Comparison of ENCODE assay signal across 21 cellular contexts in the genomic region with DNA sequence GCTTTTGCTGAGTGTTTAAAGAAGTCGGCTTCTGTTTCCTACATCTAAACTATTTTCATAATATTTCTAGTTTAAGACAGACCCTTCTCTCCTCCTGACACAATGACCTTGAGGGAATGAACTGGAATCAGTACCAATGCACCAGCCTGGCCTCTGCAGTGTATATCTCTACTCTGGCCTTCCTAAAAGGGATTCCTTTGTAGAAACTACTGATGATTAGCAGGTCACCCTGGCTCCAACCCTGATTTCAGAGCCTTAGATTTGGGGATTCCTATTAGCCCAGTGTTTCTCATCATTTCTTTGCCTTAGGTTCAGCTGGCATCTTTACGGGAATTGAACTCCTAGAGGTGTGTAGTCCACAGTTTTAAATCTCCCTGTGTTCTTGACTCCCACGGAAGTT.
DNase-seq lines count a peak whose midpoint lies in the region; ATAC-seq lines count a peak whose summit lies in the region.
"Had no signal": no experiment of that assay in that cellular context is flagged by ENCODE, and none has a peak within 500 bp of the region (broad histone marks: within the 10 kb centered on the region; RNA-seq: fewer than 3 reads in every experiment).

No MANE protein-coding gene starts in this region.

- intact Hi-C loops in CD4-positive, alpha-beta memory T cell (cut with micrococcal nuclease), result no loop called here

- H3K4me3 Mint-ChIP-seq in CD4-positive, alpha-beta memory T cell, result no peak overlapping the region
- H3K4me3 Mint-ChIP-seq: CD14-positive monocyte, H9, HFFc6 had no signal

- no peaks in the 10 kb centered on the region for H3K9me3 Mint-ChIP-seq in CD4-positive, alpha-beta memory T cell
- H3K9me3 Mint-ChIP-seq: H9 had no signal

- no peaks in the 10 kb centered on the region for H3K36me3 ChIP-seq in CD4-positive, alpha-beta memory T cell (ENCODE audit: insufficient read depth, low read length)
- H3K36me3 ChIP-seq: BE2C, MG63, SJCRH30 had no signal

- peaks cover 0 to 2% of the 10 kb centered on the region in 2 donors for H3K27me3 Mint-ChIP-seq in CD4-positive, alpha-beta memory T cell

- no peak overlapping the region for H3K4me3 ChIP-seq in CD4-positive, alpha-beta memory T cell (ENCODE audit: low read length in 2 of 2)
- H3K4me3 ChIP-seq: GM23248, MG63, PC-9, SJCRH30 had no signal

- H3K27me3 ChIP-seq in layer of hippocampus (ENCODE audit: control insufficient read depth, insufficient read depth, low read length), result no peaks in the 10 kb centered on the region
- no peaks in the 10 kb centered on the region for H3K27me3 ChIP-seq in CD4-positive, alpha-beta memory T cell (ENCODE audit: insufficient read depth, low read length)
- H3K27me3 ChIP-seq: BE2C, SJCRH30 had no signal

- CTCF ChIA-PET in CD4-positive, alpha-beta memory T cell (lab: Charles Lee; ENCODE audit: partially characterized antibody), result no interaction called here

- no peaks in the 10 kb centered on the region for H3K4me1 Mint-ChIP-seq in CD4-positive, alpha-beta memory T cell
- H3K4me1 Mint-ChIP-seq: CD14-positive monocyte had no signal

- no peak overlapping the region for H3K27ac Mint-ChIP-seq in CD4-positive, alpha-beta memory T cell
- H3K27ac Mint-ChIP-seq: CD14-positive monocyte, HFFc6 had no signal

- POLR2A ChIA-PET in CD4-positive, alpha-beta memory T cell (lab: Charles Lee; ENCODE audit: partially characterized antibody), result no interaction called here

- H3K4me1 ChIP-seq in CD4-positive, alpha-beta memory T cell (ENCODE audit: insufficient read depth, low read length), result no peaks in the 10 kb centered on the region
- H3K4me1 ChIP-seq: SJCRH30 had no signal

- peak overlapping the region; percentile 57 for H3K27ac ChIP-seq in angular gyrus (ENCODE audit: low read depth, low read length)
- H3K27ac ChIP-seq in layer of hippocampus (ENCODE audit: low read depth, low read length), result peak overlapping the region; percentile 24
- peak overlapping the region; percentile 62 for H3K27ac ChIP-seq in temporal lobe (ENCODE audit: low read depth, low read length)
- no peak overlapping the region for H3K27ac ChIP-seq in CD4-positive, alpha-beta memory T cell (ENCODE audit: low read depth, low read length)
- H3K27ac ChIP-seq: GM23248, PC-9, SJCRH30 had no signal

- ATAC-seq in HG03025 (IDR thresholded peaks at IDR 0.05; ENCODE audit: low FRiP score, unreplicated experiment), result no peak
- ATAC-seq: Right ventricle myocardium inferior had no signal

- DNase-seq in DMS 273 treated with DMSO at 0.1 percent for 48 hours (lab: John Stamatoyannopoulos, UW) (peak; percentile 50), CD1c-positive myeloid dendritic cell (ENCODE audit: extremely low spot score) (no peak)
- no peak for DNase-seq in CD4-positive, alpha-beta memory T cell
- DNase-seq: BE2C, GM23248, H9, HFFc6, KG1, MG63, NCI-H1105 treated with DMSO at 0.1 percent for 48 hours, NCI-H146, NCI-H1930, NCI-H526 treated with DMSO at 0.1 percent for 48 hours, PC-9, SJCRH30 had no signal

- H3K36me3 Mint-ChIP-seq in CD4-positive, alpha-beta memory T cell, result no peaks in the 10 kb centered on the region
- H3K36me3 Mint-ChIP-seq: CD14-positive monocyte had no signal

- no peaks in the 10 kb centered on the region for H3K9me3 ChIP-seq in CD4-positive, alpha-beta memory T cell (ENCODE audit: control insufficient read depth in 1 of 2, low read length in 2 of 2)
- H3K9me3 ChIP-seq: BE2C, MG63, SJCRH30 had no signal
